In the genomic region with DNA sequence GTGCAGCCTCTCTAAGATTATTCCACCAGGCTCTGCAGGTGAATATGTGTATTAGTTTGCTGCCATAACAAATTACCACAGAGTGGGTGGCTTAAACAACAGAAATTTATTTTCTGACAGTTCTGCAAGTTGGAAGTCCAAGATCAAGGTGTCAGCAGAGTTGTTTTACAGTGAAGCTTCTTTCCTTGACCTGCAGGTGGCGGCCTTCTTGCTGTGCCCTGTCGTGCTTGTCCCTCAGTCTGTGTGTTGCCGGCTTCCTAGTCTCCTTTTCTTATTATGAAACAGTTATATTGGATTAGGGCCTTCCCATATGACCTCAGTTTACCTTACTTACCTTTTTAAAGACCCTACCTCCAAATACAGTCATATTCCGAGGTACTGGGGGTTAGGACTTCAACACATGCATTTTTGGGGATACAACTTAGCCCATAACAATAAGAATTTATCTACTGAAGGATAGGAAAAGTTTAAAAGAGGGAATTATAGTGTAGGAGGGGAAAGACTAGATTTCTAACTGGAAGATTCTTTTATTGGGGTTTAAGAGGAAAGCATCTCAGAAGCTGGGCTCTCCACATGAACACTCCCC, we compare ENCODE assay signal across 8 cellular contexts.
DNase-seq lines count a peak whose midpoint lies in the region; ATAC-seq and TF ChIP-seq lines count a peak whose summit lies in the region.

No MANE protein-coding gene starts in this region.

- peaks cover 0 to 4% (median 0%) of the 10 kb centered on the region in 9 donors for H3K4me1 ChIP-seq in heart right ventricle
- H3K4me1 ChIP-seq in gastroesophageal sphincter: no peaks in the 10 kb centered on the region

- peaks cover 0 to 23% (median 0%) of the 10 kb centered on the region in 9 donors for H3K36me3 ChIP-seq in heart right ventricle
- H3K36me3 ChIP-seq in gastroesophageal sphincter: peaks cover 0 to 10% of the 10 kb centered on the region in 2 donors

- DNase-seq in heart right ventricle (no peak), Right ventricle myocardium inferior (ENCODE audit: missing footprints) (no peak), NCI-H345 (lab: John Stamatoyannopoulos, UW) (peak; percentile 5), foreskin melanocyte (peak; percentile 24)
- DNase-seq in activated CD8-positive, alpha-beta memory T cell treated with anti-CD3 and anti-CD28 coated beads, Interleukin-2, amount 50 U/mL, for 1 hour (ENCODE audit: extremely low read depth): peak; percentile 7
- DNase-seq in stimulated activated CD4-positive, alpha-beta T cell treated with anti-CD3 and anti-CD28 coated beads, Interleukin-2, amount 100 ng/mL, for 24 hours: peak; percentile 56 to 65

- H3K9me3 ChIP-seq in heart right ventricle (no peaks in the 10 kb centered on the region), gastroesophageal sphincter (no peaks in the 10 kb centered on the region)

- WGBS in heart right ventricle, 2 donors: 32 to 38% methylated on average over 4 of the region's 4 CpGs
- 22 to 25% methylated on average over 4 of the region's 4 CpGs for WGBS in gastroesophageal sphincter (ENCODE audit: low coverage in 1 of 2), 2 donors

- ATAC-seq in heart right ventricle (no peak), Right ventricle myocardium inferior (no peak), HG02610 (IDR thresholded peaks at IDR 0.05; ENCODE audit: unreplicated experiment) (peak; percentile 62), gastroesophageal sphincter (no peak)

- TF ChIP-seq EP300 in gastroesophageal sphincter (IDR thresholded peaks at IDR 0.05): no peak

- no peaks in the 10 kb centered on the region for H3K27me3 ChIP-seq in heart right ventricle
- H3K27me3 ChIP-seq in gastroesophageal sphincter: no peaks in the 10 kb centered on the region

- TF ChIP-seq CTCF in heart right ventricle (IDR thresholded peaks at IDR 0.05) (peak; percentile 16 to 70 (median 51)), gastroesophageal sphincter (IDR thresholded peaks at IDR 0.05) (peak in 1 of 4 experiments; percentile 52)

- no peak overlapping the region for H3K4me3 ChIP-seq in heart right ventricle
- H3K4me3 ChIP-seq in gastroesophageal sphincter: no peak overlapping the region

- TF ChIP-seq POLR2A in gastroesophageal sphincter (IDR thresholded peaks at IDR 0.05): no peak

- intact Hi-C loops in heart right ventricle (cut with DNase I): no loop called here
- intact Hi-C loops in Right ventricle myocardium inferior (cut with DNase I): loop anchor here (5.0 kb wide), 1 partner anchor 33 kb away; no protein-coding TSS in a partner anchor

- H3K27ac ChIP-seq in heart right ventricle: no peak overlapping the region
- H3K27ac ChIP-seq in gastroesophageal sphincter: no peak overlapping the region

Comparison
In these comparisons a context has a peak if more than half of its experiments do, and no peak if none do; other contexts are left out.
1. DNase-seq: peak in NCI-H345 (single experiment), activated CD8-positive, alpha-beta memory T cell treated with anti-CD3 and anti-CD28 coated beads, Interleukin-2, amount 50 U/mL, for 1 hour (single experiment), foreskin melanocyte (single experiment) and stimulated activated CD4-positive, alpha-beta T cell treated with anti-CD3 and anti-CD28 coated beads, Interleukin-2, amount 100 ng/mL, for 24 hours (2 of 2); none in heart right ventricle (0 of 2) and Right ventricle myocardium inferior (single experiment).